In genomic region chr12:119266963-119267362, GRCh38 we compare ENCODE assay signal across 5 cellular contexts.
"Had no signal": no experiment of that assay in that cellular context is flagged by ENCODE, and none has a peak within 500 bp of the region (broad histone marks: within the 10 kb centered on the region; RNA-seq: fewer than 3 reads in every experiment).

No MANE protein-coding gene starts in this region.

- H3K4me3 ChIP-seq: K562 had no signal

- DNase-seq: GOT3, H7, HCEC 1CT, IMR-90 had no signal

- ATAC-seq: K562 had no signal
